Comparison of ENCODE assay signal across 1 cellular context in genomic region chr17:49456172-49456965, GRCh38.
TF ChIP-seq lines count a peak whose summit lies in the region.

No MANE protein-coding gene starts in this region.

TF ChIP-seq in H1, 55 proteins besides CTCF, POLR2A, EP300 and RAD21:
- TF ChIP-seq SP4 (IDR thresholded peaks at IDR 0.05; ENCODE audit: low read length) (no peak), MAX (IDR thresholded peaks at IDR 0.05) (no peak), SIX5 (IDR thresholded peaks at IDR 0.05; ENCODE audit: low read depth, low read length) (no peak), SIRT6 (IDR thresholded peaks at IDR 0.05; ENCODE audit: low read length) (no peak), GABPA (IDR thresholded peaks at IDR 0.05; ENCODE audit: borderline replicate concordance, insufficient read depth, low read length) (no peak), SP2 (IDR thresholded peaks at IDR 0.05; ENCODE audit: low read length) (no peak), RNF2 (IDR thresholded peaks at IDR 0.05; ENCODE audit: borderline replicate concordance, low read depth, low read length, missing control alignments, poor library complexity, severe bottlenecking) (no peak), SIN3A (conservative IDR thresholded peaks at IDR 0.05 in 1 of 2, IDR thresholded peaks at IDR 0.05 in 1 of 2; ENCODE audit: low read depth in 1 of 2, low read length in 2 of 2) (no peak), TAF1 (IDR thresholded peaks at IDR 0.05; ENCODE audit: low read depth, low read length) (no peak), KDM1A (IDR thresholded peaks at IDR 0.05; ENCODE audit: borderline replicate concordance, low read length) (no peak), CHD7 (IDR thresholded peaks at IDR 0.05; ENCODE audit: insufficient replicate concordance, low read length) (no peak), TCF12 (IDR thresholded peaks at IDR 0.05; ENCODE audit: low read depth, low read length) (no peak), SAP30 (IDR thresholded peaks at IDR 0.05; ENCODE audit: insufficient read depth, insufficient replicate concordance, low read length) (no peak), CBX8 (IDR thresholded peaks at IDR 0.05; ENCODE audit: borderline replicate concordance, low read depth, low read length) (no peak), CREB1 (IDR thresholded peaks at IDR 0.05) (no peak), YY1 (IDR thresholded peaks at IDR 0.05; ENCODE audit: low read depth, low read length) (no peak), POLR2AphosphoS5 (IDR thresholded peaks at IDR 0.05; ENCODE audit: low read depth, low read length) (no peak), PHF8 (conservative IDR thresholded peaks at IDR 0.05; ENCODE audit: low read depth, low read length) (no peak)
